In the genomic region with DNA sequence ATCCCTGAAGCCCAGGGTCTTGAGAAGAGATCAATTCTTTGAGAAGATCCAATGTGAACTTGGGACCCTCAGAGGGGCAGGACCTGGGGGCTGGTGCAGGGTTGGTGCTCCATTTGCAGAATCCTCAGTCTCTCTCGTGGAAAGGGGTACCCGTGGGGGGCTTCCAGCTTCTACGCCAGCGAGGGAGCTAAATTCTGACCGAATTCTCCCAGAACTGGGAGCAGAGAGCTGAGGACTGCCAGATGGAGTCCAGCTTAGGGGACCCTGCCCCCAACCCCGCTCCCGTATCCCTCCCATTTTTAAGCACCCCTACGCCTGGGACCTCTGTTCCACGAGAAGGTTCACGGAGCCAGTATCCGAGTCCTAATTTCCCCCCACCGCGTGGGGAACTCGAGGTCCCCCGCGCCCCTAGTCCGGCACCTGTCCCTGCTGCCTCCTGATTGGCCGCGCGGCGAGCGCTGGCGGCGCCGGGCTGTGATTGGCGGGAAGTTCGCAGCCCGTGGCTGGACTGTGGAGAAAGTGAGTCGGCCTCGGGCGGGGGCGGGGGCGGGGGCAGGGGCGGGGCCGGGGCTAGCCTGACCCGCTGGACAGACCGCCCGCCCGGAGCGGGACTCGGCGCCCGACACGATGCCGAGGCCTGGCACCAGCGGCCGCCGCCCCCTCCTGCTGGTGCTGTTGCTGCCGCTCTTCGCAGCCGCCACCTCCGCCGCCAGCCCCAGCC, we compare ENCODE assay signal across 1 cellular context.
TF ChIP-seq lines count a peak whose summit lies in the region.

No MANE protein-coding gene starts in this region.

TF ChIP-seq in IMR-90, 13 proteins besides CTCF, POLR2A, EP300 and RAD21:
- TF ChIP-seq BHLHE40 (IDR thresholded peaks at IDR 0.05; ENCODE audit: low read depth, low read length) = no peak
- no peak for TF ChIP-seq RCOR1 (IDR thresholded peaks at IDR 0.05; ENCODE audit: insufficient replicate concordance, low read length)
- TF ChIP-seq MAZ (IDR thresholded peaks at IDR 0.05; ENCODE audit: borderline replicate concordance, low read depth, low read length) = no peak
- no peak for TF ChIP-seq CHD1 (IDR thresholded peaks at IDR 0.05; ENCODE audit: low read depth, low read length)
- no peak for TF ChIP-seq NFE2L2 (IDR thresholded peaks at IDR 0.05; ENCODE audit: low read depth, low read length)
- TF ChIP-seq MAFK (IDR thresholded peaks at IDR 0.05; ENCODE audit: low read depth, low read length) = no peak
- no peak for TF ChIP-seq USF2 (IDR thresholded peaks at IDR 0.05; ENCODE audit: low read depth, low read length)
- TF ChIP-seq RFX5 (IDR thresholded peaks at IDR 0.05; ENCODE audit: low read depth, low read length) = no peak
- no peak for TF ChIP-seq CEBPB (IDR thresholded peaks at IDR 0.05; ENCODE audit: low read depth, low read length)
- TF ChIP-seq SMC3 (IDR thresholded peaks at IDR 0.05; ENCODE audit: low read depth, low read length) = no peak
- TF ChIP-seq, protein P1, sequence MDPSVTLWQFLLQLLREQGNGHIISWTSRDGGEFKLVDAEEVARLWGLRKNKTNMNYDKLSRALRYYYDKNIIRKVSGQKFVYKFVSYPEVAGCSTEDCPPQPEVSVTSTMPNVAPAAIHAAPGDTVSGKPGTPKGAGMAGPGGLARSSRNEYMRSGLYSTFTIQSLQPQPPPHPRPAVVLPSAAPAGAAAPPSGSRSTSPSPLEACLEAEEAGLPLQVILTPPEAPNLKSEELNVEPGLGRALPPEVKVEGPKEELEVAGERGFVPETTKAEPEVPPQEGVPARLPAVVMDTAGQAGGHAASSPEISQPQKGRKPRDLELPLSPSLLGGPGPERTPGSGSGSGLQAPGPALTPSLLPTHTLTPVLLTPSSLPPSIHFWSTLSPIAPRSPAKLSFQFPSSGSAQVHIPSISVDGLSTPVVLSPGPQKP (IDR thresholded peaks at IDR 0.05; ENCODE audit: borderline replicate concordance, low read depth, low read length) = no peak
- no peak for TF ChIP-seq FOS (IDR thresholded peaks at IDR 0.05; ENCODE audit: low read depth, low read length)
- TF ChIP-seq MXI1 (IDR thresholded peaks at IDR 0.05; ENCODE audit: borderline replicate concordance, low read depth, low read length) = no peak
